Comparison of ENCODE assay signal across 20 cellular contexts in genomic region chr10:50613726-50614443, GRCh38. TPM values are rescaled to one million over a fixed set of nuclear protein-coding genes. Genes with fewer than 3 reads are reported as not detected.
DNase-seq lines count a peak whose midpoint lies in the region; ATAC-seq and TF ChIP-seq lines count a peak whose summit lies in the region.
"Had no signal": no experiment of that assay in that cellular context is flagged by ENCODE, and none has a peak within 500 bp of the region (broad histone marks: within the 10 kb centered on the region; RNA-seq: fewer than 3 reads in every experiment).

No MANE protein-coding gene starts in this region.

- no peak overlapping the region for H3K27ac ChIP-seq in HEK293 (ENCODE audit: extremely low read depth, low read depth, low read length)
- H3K27ac ChIP-seq in PC-9: no peak overlapping the region
- H3K27ac ChIP-seq in caudate nucleus (ENCODE audit: low read depth, low read length): peak overlapping the region; percentile 77
- H3K27ac ChIP-seq in psoas muscle: peak overlapping the region; percentile 62
- H3K27ac ChIP-seq: BLaER1 treated with 17β-estradiol and CSF1 and Interleukin-3, amounts not matched to agents 10 nM and 100 nM; left ventricle myocardium inferior; neutrophil; SJCRH30 had no signal

- H3K27me3 ChIP-seq in PC-9 (ENCODE audit: insufficient read depth, low read depth) (no peaks in the 10 kb centered on the region), psoas muscle (ENCODE audit: insufficient read depth in 3 of 3, low read length in 2 of 3) (no peaks in the 10 kb centered on the region)
- H3K27me3 ChIP-seq: BLaER1 treated with 17β-estradiol and CSF1 and Interleukin-3, amounts not matched to agents 10 nM and 100 nM; neutrophil; SJCRH30 had no signal

- peak in 1 of 2 experiments; percentile 4 for DNase-seq in PC-9
- peak in 6 of 61 donors; percentile 5 to 74 (median 24) for DNase-seq in caudate nucleus (lab: John Stamatoyannopoulos, UW)
- DNase-seq in psoas muscle: no peak
- DNase-seq in occipital lobe (lab: John Stamatoyannopoulos, UW): no peak
- no peak for DNase-seq in T-helper 9 cell
- no peak for DNase-seq in DMS153 (lab: John Stamatoyannopoulos, UW)
- DNase-seq: activated CD8-positive, alpha-beta memory T cell treated with anti-CD3 and anti-CD28 coated beads, Interleukin-2, amount 10 ng/mL, durations not matched to agents 7 days and 5 days; activated gamma-delta T cell treated with Interleukin-2 at 50 U/mL for 16 hours; activated naive CD8-positive, alpha-beta T cell treated with anti-CD3 and anti-CD28 coated beads, Interleukin-2, amount 50 U/mL, for 24 hours; activated T-cell treated with anti-CD3 and anti-CD28 coated beads, Interleukin-2, amount 50 U/mL, for 4 hours; DND-41; GF-D8; KBM-7; left ventricle myocardium inferior; NCI-H1930; SJCRH30 had no signal

- H3K79me2 ChIP-seq in PC-9 (ENCODE audit: low read depth): peaks cover 79% of the 10 kb centered on the region

- H3K4me3 ChIP-seq in HEK293 (ENCODE audit: low read depth, low read length): no peak overlapping the region
- no peak overlapping the region for H3K4me3 ChIP-seq in PC-9
- H3K4me3 ChIP-seq in psoas muscle: no peak overlapping the region
- H3K4me3 ChIP-seq: BLaER1 treated with 17β-estradiol and CSF1 and Interleukin-3, amounts not matched to agents 10 nM and 100 nM; left ventricle myocardium inferior; SJCRH30 had no signal

- no peaks in the 10 kb centered on the region for H3K36me3 ChIP-seq in HEK293 (ENCODE audit: control insufficient read depth in 2 of 2, insufficient read depth in 1 of 2, low read length in 2 of 2)
- H3K36me3 ChIP-seq in PC-9 (ENCODE audit: low read depth): no peaks in the 10 kb centered on the region
- H3K36me3 ChIP-seq in psoas muscle (ENCODE audit: insufficient read depth in 1 of 2, low read depth in 1 of 2): no peaks in the 10 kb centered on the region
- H3K36me3 ChIP-seq: BLaER1 treated with 17β-estradiol and CSF1 and Interleukin-3, amounts not matched to agents 10 nM and 100 nM; left ventricle myocardium inferior; neutrophil; SJCRH30 had no signal

- H3K9me3 ChIP-seq in HEK293 (ENCODE audit: control insufficient read depth, insufficient read depth, low read depth, low read length): no peaks in the 10 kb centered on the region
- no peaks in the 10 kb centered on the region for H3K9me3 ChIP-seq in PC-9 (ENCODE audit: insufficient read depth, low read depth)
- no peaks in the 10 kb centered on the region for H3K9me3 ChIP-seq in psoas muscle
- H3K9me3 ChIP-seq: BLaER1 treated with 17β-estradiol and CSF1 and Interleukin-3, amounts not matched to agents 10 nM and 100 nM; Caco-2; left ventricle myocardium inferior; neutrophil; SJCRH30 had no signal

- peaks cover 12% of the 10 kb centered on the region for H4K20me1 ChIP-seq in PC-9 (ENCODE audit: insufficient read depth)

- WGBS in psoas muscle, 3 donors: 60 to 78% (median 66%) methylated on average over 4 of the region's 4 CpGs

- CTCF ChIA-PET in HEK293 (lab: Yijun Ruan, JAX) (interaction anchor here (0.5 to 1.9 kb wide), 9 partner anchors 9 to 254 kb away, joined by 3 to 6 read pairs (median 3); no protein-coding TSS in a partner anchor), PC-9 (lab: Charles Lee) (interaction anchor here (0.5 kb wide), 1 partner anchor 97 kb away, joined by 3 read pairs; no protein-coding TSS in a partner anchor)

- H3K9me2 ChIP-seq in PC-9 (ENCODE audit: insufficient read depth): no peaks in the 10 kb centered on the region

- H3F3A ChIP-seq in PC-9 (ENCODE audit: insufficient read depth, low read depth): no peaks in the 10 kb centered on the region

- POLR2A ChIA-PET in HEK293 (lab: Yijun Ruan, JAX): interaction anchor here (0.9 kb wide), 1 partner anchor 11 kb away, joined by 3 read pairs; no protein-coding TSS in a partner anchor
- POLR2A ChIA-PET in PC-9 (lab: Charles Lee; ENCODE audit: unreplicated experiment): interaction anchor here (0.8 kb wide), 1 partner anchor 46 kb away, joined by 8 read pairs; no protein-coding TSS in a partner anchor

- H2AFZ ChIP-seq in PC-9: no peak overlapping the region

- H3K4me2 ChIP-seq in PC-9: 0 out of 2 replicates have a peak overlapping the region, but pooled peaks have one; percentile 19

- peaks cover 8% of the 10 kb centered on the region; the same call in 1 of the 2 replicates for H3K4me1 ChIP-seq in HEK293 (ENCODE audit: control insufficient read depth, insufficient read depth, low read length)
- peaks cover 29% of the 10 kb centered on the region for H3K4me1 ChIP-seq in PC-9 (replicated peaks; ENCODE audit: insufficient read depth)
- H3K4me1 ChIP-seq in psoas muscle: peaks cover 49% of the 10 kb centered on the region
- H3K4me1 ChIP-seq: SJCRH30 had no signal

- TF ChIP-seq CTCF in HEK293 (tag by site-specific recombination; IDR thresholded peaks at IDR 0.05) (no peak), PC-9 (conservative IDR thresholded peaks at IDR 0.05) (no peak), psoas muscle (IDR thresholded peaks at IDR 0.05) (no peak)

- intact Hi-C loops in PC-9 (cut with micrococcal nuclease; ENCODE audit: unreplicated experiment): no loop called here
- intact Hi-C loops in psoas muscle (cut with DNase I): loop anchor here in 1 of 2 donors (5.0 kb wide), 1 partner anchor 37 kb away; no protein-coding TSS in a partner anchor

- no peak for ATAC-seq in psoas muscle

- no TSS peak for BruUV-seq in PC-9 (replicated peaks; lab: Mats Ljungman, UMichigan)

TF ChIP-seq in HEK293, 187 proteins besides CTCF, POLR2A, EP300 and RAD21 (continues in another document):
- TF ChIP-seq ZNF311 (tag by site-specific recombination; IDR thresholded peaks at IDR 0.05; ENCODE audit: borderline replicate concordance): no peak
- TF ChIP-seq ZNF623 (tag by site-specific recombination; IDR thresholded peaks at IDR 0.05): no peak
- TF ChIP-seq BCL11B (tag by site-specific recombination; IDR thresholded peaks at IDR 0.05; ENCODE audit: low read depth): no peak
- TF ChIP-seq MYNN (tag by site-specific recombination; IDR thresholded peaks at IDR 0.05; ENCODE audit: borderline replicate concordance): no peak
- TF ChIP-seq, protein P1, sequence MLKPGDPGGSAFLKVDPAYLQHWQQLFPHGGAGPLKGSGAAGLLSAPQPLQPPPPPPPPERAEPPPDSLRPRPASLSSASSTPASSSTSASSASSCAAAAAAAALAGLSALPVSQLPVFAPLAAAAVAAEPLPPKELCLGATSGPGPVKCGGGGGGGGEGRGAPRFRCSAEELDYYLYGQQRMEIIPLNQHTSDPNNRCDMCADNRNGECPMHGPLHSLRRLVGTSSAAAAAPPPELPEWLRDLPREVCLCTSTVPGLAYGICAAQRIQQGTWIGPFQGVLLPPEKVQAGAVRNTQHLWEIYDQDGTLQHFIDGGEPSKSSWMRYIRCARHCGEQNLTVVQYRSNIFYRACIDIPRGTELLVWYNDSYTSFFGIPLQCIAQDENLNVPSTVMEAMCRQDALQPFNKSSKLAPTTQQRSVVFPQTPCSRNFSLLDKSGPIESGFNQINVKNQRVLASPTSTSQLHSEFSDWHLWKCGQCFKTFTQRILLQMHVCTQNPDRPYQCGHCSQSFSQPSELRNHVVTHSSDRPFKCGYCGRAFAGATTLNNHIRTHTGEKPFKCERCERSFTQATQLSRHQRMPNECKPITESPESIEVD (tag by site-specific recombination; IDR thresholded peaks at IDR 0.05): 0 out of 2 replicates have a peak, but pooled peaks have one; percentile 21
- TF ChIP-seq ZNF362 (tag by site-specific recombination; IDR thresholded peaks at IDR 0.05): no peak
- no peak for TF ChIP-seq ZNF416 (tag by site-specific recombination; IDR thresholded peaks at IDR 0.05)
- TF ChIP-seq, protein P2, sequence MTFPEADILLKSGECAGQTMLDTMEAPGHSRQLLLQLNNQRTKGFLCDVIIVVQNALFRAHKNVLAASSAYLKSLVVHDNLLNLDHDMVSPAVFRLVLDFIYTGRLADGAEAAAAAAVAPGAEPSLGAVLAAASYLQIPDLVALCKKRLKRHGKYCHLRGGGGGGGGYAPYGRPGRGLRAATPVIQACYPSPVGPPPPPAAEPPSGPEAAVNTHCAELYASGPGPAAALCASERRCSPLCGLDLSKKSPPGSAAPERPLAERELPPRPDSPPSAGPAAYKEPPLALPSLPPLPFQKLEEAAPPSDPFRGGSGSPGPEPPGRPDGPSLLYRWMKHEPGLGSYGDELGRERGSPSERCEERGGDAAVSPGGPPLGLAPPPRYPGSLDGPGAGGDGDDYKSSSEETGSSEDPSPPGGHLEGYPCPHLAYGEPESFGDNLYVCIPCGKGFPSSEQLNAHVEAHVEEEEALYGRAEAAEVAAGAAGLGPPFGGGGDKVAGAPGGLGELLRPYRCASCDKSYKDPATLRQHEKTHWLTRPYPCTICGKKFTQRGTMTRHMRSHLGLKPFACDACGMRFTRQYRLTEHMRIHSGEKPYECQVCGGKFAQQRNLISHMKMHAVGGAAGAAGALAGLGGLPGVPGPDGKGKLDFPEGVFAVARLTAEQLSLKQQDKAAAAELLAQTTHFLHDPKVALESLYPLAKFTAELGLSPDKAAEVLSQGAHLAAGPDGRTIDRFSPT (tag by site-specific recombination; IDR thresholded peaks at IDR 0.05): no peak

RNA-seq across cellular contexts. Expression of gene SGMS1, which starts 9.9 kb away (rescaled TPM):
- total RNA-seq in PC-9 (2021) (34.3 and 35.0 TPM in 2 replicates), psoas muscle (10 to 100 TPM in 3 of 4 donors, 1 to 10 TPM in 1; 9.4 to 16.7 (median 13.0) TPM), occipital lobe (46.5 TPM)
- polyA plus RNA-seq in psoas muscle: 10 to 100 TPM in 1 of 3 donors, 1 to 10 TPM in 2; 6.2 to 14.1 (median 6.7) TPM

Comparison
In these comparisons a context has a peak if more than half of its experiments do, and no peak if none do; other contexts are left out.
1. H3K27ac ChIP-seq: peak in caudate nucleus (single experiment) and psoas muscle (single experiment); none in HEK293 (single experiment) and PC-9 (single experiment).